ENCODE assay signal across 8 cellular contexts in genomic region chr4:72701987-72702819, GRCh38.
A peak's percentile ranks its signal among the peaks of the same experiment; 100 is the strongest.
DNase-seq lines count a peak whose midpoint lies in the region; ATAC-seq and TF ChIP-seq lines count a peak whose summit lies in the region.

No MANE protein-coding gene starts in this region.

- 0 out of 2 replicates have a peak overlapping the region, but pooled peaks have one; percentile 14 for H2AFZ ChIP-seq in GM23338

- H3K27me3 ChIP-seq in GM23338 (ENCODE audit: insufficient read depth) (no peaks in the 10 kb centered on the region), duodenal mucosa (ENCODE audit: control insufficient read depth in 1 of 2, insufficient read depth in 2 of 2, low read length in 2 of 2) (no peaks in the 10 kb centered on the region), uterus (no peaks in the 10 kb centered on the region)

- no peaks in the 10 kb centered on the region for H3F3A ChIP-seq in GM23338 (replicated peaks; ENCODE audit: low read depth)

- H3K4me1 ChIP-seq in GM23338 (ENCODE audit: insufficient read depth): no peaks in the 10 kb centered on the region
- H3K4me1 ChIP-seq in duodenal mucosa (ENCODE audit: control insufficient read depth in 1 of 2, insufficient read depth in 2 of 2, low read length in 2 of 2): no peaks in the 10 kb centered on the region
- H3K4me1 ChIP-seq in uterus: no peaks in the 10 kb centered on the region

- no peaks in the 10 kb centered on the region for H3K9me3 Mint-ChIP-seq in activated naive CD4-positive, alpha-beta T cell treated with anti-CD3 and anti-CD28 coated beads, Interleukin-2, amount 10 ng/mL, durations not matched to agents 7 days and 5 days
- H3K9me3 Mint-ChIP-seq in GM23338: no peaks in the 10 kb centered on the region

- no peaks in the 10 kb centered on the region for H3K9me2 ChIP-seq in GM23338 (ENCODE audit: insufficient read depth)

- H3K4me3 Mint-ChIP-seq in activated naive CD4-positive, alpha-beta T cell treated with anti-CD3 and anti-CD28 coated beads, Interleukin-2, amount 10 ng/mL, durations not matched to agents 7 days and 5 days: peak overlapping the region; percentile 61
- peak overlapping the region; percentile 46; the same call in 2 of the 3 replicates for H3K4me3 Mint-ChIP-seq in GM23338

- intact Hi-C loops in uterus (cut with DNase I; ENCODE audit: low total_unique reads): no loop called here

- H3K27ac Mint-ChIP-seq in activated naive CD4-positive, alpha-beta T cell treated with anti-CD3 and anti-CD28 coated beads, Interleukin-2, amount 10 ng/mL, durations not matched to agents 7 days and 5 days: no peak overlapping the region
- H3K27ac Mint-ChIP-seq in GM23338: peak overlapping the region; percentile 79; the same call in 1 of the 2 replicates

- ATAC-seq in GM23338 (peak; percentile 70), SK-N-SH treated with all-trans-retinoic acid at 6 μM for 48 hours (peak; percentile 92)

- TF ChIP-seq POLR2A in uterus (IDR thresholded peaks at IDR 0.05): no peak

- H3K36me3 Mint-ChIP-seq in activated naive CD4-positive, alpha-beta T cell treated with anti-CD3 and anti-CD28 coated beads, Interleukin-2, amount 10 ng/mL, durations not matched to agents 7 days and 5 days: no peaks in the 10 kb centered on the region
- H3K36me3 Mint-ChIP-seq in GM23338 (ENCODE audit: low read depth): no peaks in the 10 kb centered on the region

- CTCF ChIA-PET in activated naive CD4-positive, alpha-beta T cell treated with anti-CD3 and anti-CD28 coated beads, Interleukin-2, amount 10 ng/mL, durations not matched to agents 7 days and 5 days (lab: Charles Lee): interaction anchor here (0.7 to 1.1 kb wide), 2 partner anchors 310 to 315 kb away, joined by 3 read pairs; no protein-coding TSS in a partner anchor

- H3K36me3 ChIP-seq in GM23338 (ENCODE audit: insufficient read depth): no peaks in the 10 kb centered on the region
- H3K36me3 ChIP-seq in duodenal mucosa (ENCODE audit: control insufficient read depth in 1 of 2, insufficient read depth in 2 of 2, low read length in 2 of 2): no peaks in the 10 kb centered on the region
- H3K36me3 ChIP-seq in uterus: no peaks in the 10 kb centered on the region

- H3K27me3 Mint-ChIP-seq in activated naive CD4-positive, alpha-beta T cell treated with anti-CD3 and anti-CD28 coated beads, Interleukin-2, amount 10 ng/mL, durations not matched to agents 7 days and 5 days: no peaks in the 10 kb centered on the region
- H3K27me3 Mint-ChIP-seq in GM23338 (ENCODE audit: insufficient read depth, low read depth, poor library complexity): no peaks in the 10 kb centered on the region

- H3K9me3 ChIP-seq in duodenal mucosa (ENCODE audit: control insufficient read depth in 1 of 2, low read length in 2 of 2) (no peaks in the 10 kb centered on the region), uterus (no peaks in the 10 kb centered on the region)

- H3K9ac ChIP-seq in duodenal mucosa (ENCODE audit: low read depth in 1 of 2, low read length in 2 of 2): no peak overlapping the region

- H3K79me2 ChIP-seq in GM23338 (replicated peaks; ENCODE audit: insufficient read depth): no peaks in the 10 kb centered on the region

- H3K27ac ChIP-seq in GM23338 (ENCODE audit: low read depth): no peak overlapping the region
- no peak overlapping the region for H3K27ac ChIP-seq in duodenal mucosa (ENCODE audit: low read depth, low read length)
- H3K27ac ChIP-seq in uterus: peak overlapping the region; percentile 50 to 60

- TF ChIP-seq CTCF in GM23338 (conservative IDR thresholded peaks at IDR 0.05; ENCODE audit: low read depth in 2 of 2) (peak; percentile 73 to 92), uterus (IDR thresholded peaks at IDR 0.05) (peak; percentile 56 to 70 (median 70))

- no peak overlapping the region for H3K4me2 ChIP-seq in GM23338

- peak; percentile 40 for DNase-seq in activated naive CD4-positive, alpha-beta T cell treated with anti-CD3 and anti-CD28 coated beads, Interleukin-2, amount 10 ng/mL, durations not matched to agents 7 days and 5 days
- DNase-seq in activated naive CD4-positive, alpha-beta T cell (lab: John Stamatoyannopoulos, UW): no peak
- DNase-seq in GM23338 (ENCODE audit: low spot score): peak; percentile 81
- DNase-seq in Kasumi-1 (lab: John Stamatoyannopoulos, UW): peak; percentile 74 to 76
- peak; percentile 53 for DNase-seq in midbrain (lab: John Stamatoyannopoulos, UW)
- DNase-seq in uterus: peak in 1 of 2 donors; percentile 43

- no peaks in the 10 kb centered on the region for H4K20me1 ChIP-seq in GM23338 (replicated peaks; ENCODE audit: insufficient read depth)

- no peaks in the 10 kb centered on the region for H3K4me1 Mint-ChIP-seq in activated naive CD4-positive, alpha-beta T cell treated with anti-CD3 and anti-CD28 coated beads, Interleukin-2, amount 10 ng/mL, durations not matched to agents 7 days and 5 days
- H3K4me1 Mint-ChIP-seq in GM23338: peaks cover 8% of the 10 kb centered on the region; the same call in 2 of the 3 replicates

- no peak overlapping the region for H3K4me3 ChIP-seq in GM23338
- peak overlapping the region; percentile 43 to 63 for H3K4me3 ChIP-seq in duodenal mucosa (ENCODE audit: low read depth in 1 of 2, low read length in 2 of 2)
- H3K4me3 ChIP-seq in uterus: peak overlapping the region; percentile 15 to 26

TF ChIP-seq in GM23338, 12 proteins besides CTCF, POLR2A, EP300 and RAD21 (continues in another document):
- no peak for TF ChIP-seq STAT1 (IDR thresholded peaks at IDR 0.05; ENCODE audit: unreplicated experiment)
- no peak for TF ChIP-seq ZNF331 (CRISPR knock-in tag; IDR thresholded peaks at IDR 0.05; ENCODE audit: low read depth)
- no peak for TF ChIP-seq REST (IDR thresholded peaks at IDR 0.05; ENCODE audit: unreplicated experiment)
- no peak for TF ChIP-seq EZH2phosphoT487 (IDR thresholded peaks at IDR 0.05; ENCODE audit: unreplicated experiment)
- TF ChIP-seq NANOG (IDR thresholded peaks at IDR 0.05; ENCODE audit: borderline replicate concordance): no peak
- TF ChIP-seq EZH2 (IDR thresholded peaks at IDR 0.05; ENCODE audit: low read depth, unreplicated experiment): no peak
- no peak for TF ChIP-seq CREB1 (CRISPR knock-in tag; IDR thresholded peaks at IDR 0.05; ENCODE audit: low read depth)
- TF ChIP-seq POLR2AphosphoS5 (IDR thresholded peaks at IDR 0.05; ENCODE audit: low read depth): no peak

TF ChIP-seq in SK-N-SH treated with all-trans-retinoic acid at 6 μM for 48 hours, 23 proteins besides CTCF, POLR2A, EP300 and RAD21 (continues in another document):
- TF ChIP-seq PPARA (CRISPR knock-in tag; IDR thresholded peaks at IDR 0.05; ENCODE audit: borderline replicate concordance) (no peak), ZC3H10 (CRISPR knock-in tag; IDR thresholded peaks at IDR 0.05) (no peak), PATZ1 (CRISPR knock-in tag; IDR thresholded peaks at IDR 0.05; ENCODE audit: borderline replicate concordance) (no peak), ZNF565 (CRISPR knock-in tag; conservative IDR thresholded peaks at IDR 0.05; ENCODE audit: low read depth) (no peak), TSHZ2 (CRISPR knock-in tag; IDR thresholded peaks at IDR 0.05) (no peak), SNAI2 (CRISPR knock-in tag; IDR thresholded peaks at IDR 0.05) (no peak), CREB5 (CRISPR knock-in tag; IDR thresholded peaks at IDR 0.05; ENCODE audit: low read depth) (no peak), ARNTL (CRISPR knock-in tag; IDR thresholded peaks at IDR 0.05; ENCODE audit: borderline replicate concordance, low read depth) (no peak)

Comparison
In these comparisons a context has a peak if more than half of its experiments do, and no peak if none do; other contexts are left out.
1. DNase-seq: peak in activated naive CD4-positive, alpha-beta T cell treated with anti-CD3 and anti-CD28 coated beads, Interleukin-2, amount 10 ng/mL, durations not matched to agents 7 days and 5 days (single experiment), GM23338 (single experiment), Kasumi-1 (2 of 2) and midbrain (single experiment); none in activated naive CD4-positive, alpha-beta T cell (0 of 4).
2. H3K27ac ChIP-seq: peak in uterus (2 of 2); none in GM23338 (single experiment) and duodenal mucosa (single experiment).